8 cellular contexts compared by ENCODE assay signal in the genomic region with DNA sequence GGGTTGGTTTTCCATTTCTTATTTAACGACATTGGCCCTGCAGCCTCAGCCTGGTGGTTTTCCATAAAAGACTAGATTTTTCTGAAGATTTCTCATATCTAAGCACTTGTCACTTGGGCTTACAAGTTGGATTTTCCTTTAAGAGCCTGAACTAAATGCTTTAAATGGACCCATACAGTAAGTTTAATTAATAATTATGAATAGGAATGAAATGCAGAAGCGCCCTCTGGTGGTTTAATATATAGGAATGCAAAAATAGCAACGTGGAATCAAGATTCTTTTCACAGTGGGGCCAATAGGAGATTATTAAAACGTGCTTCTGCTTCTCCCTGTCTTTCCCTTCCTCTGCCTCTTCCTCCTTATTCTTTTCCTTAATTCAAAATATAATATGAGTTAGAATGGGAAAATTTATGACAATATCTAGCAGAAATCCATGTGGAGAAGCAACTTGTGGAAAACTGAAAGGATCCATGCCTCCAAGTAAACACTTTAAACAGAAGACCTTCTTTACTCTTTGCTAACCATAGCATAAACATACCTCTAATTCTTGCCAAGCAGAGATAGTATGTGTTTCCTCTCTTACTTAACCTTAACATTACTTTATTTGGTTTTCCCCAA.
DNase-seq lines count a peak whose midpoint lies in the region; ATAC-seq, FAIRE-seq and TF ChIP-seq lines count a peak whose summit lies in the region.

No MANE protein-coding gene starts in this region.

- DNase-seq in GM06990 (ENCODE audit: extremely low read depth, insufficient read length) (no peak), LoVo (ENCODE audit: low spot score) (peak; percentile 26), WERI-Rb-1 (no peak), dedifferentiated amniotic fluid mesenchymal stem cell (ENCODE audit: extremely low spot score) (no peak), EL (no peak)

- no peaks in the 10 kb centered on the region for H3K9me3 ChIP-seq in WERI-Rb-1 (ENCODE audit: severe bottlenecking)

- ATAC-seq in HG03135 (IDR thresholded peaks at IDR 0.05; ENCODE audit: unreplicated experiment) (no peak), HG03108 (IDR thresholded peaks at IDR 0.05; ENCODE audit: unreplicated experiment) (no peak)

- no peaks in the 10 kb centered on the region for H3K36me3 ChIP-seq in GM06990 (ENCODE audit: control insufficient read depth, insufficient read depth, low read length)
- H3K36me3 ChIP-seq in WERI-Rb-1: no peaks in the 10 kb centered on the region

- H3K4me3 ChIP-seq in GM06990 (replicated peaks; ENCODE audit: low read depth, low read length) (no peak overlapping the region), WERI-Rb-1 (ENCODE audit: low read depth, low read length) (no peak overlapping the region)

- H3K27ac ChIP-seq in WERI-Rb-1: no peak overlapping the region

- peak; percentile 5 for FAIRE-seq in islet of Langerhans (lab: Jason Lieb, UNC)

- H3K27me3 ChIP-seq in GM06990 (replicated peaks; ENCODE audit: control insufficient read depth, insufficient read depth, low read length) (no peaks in the 10 kb centered on the region), WERI-Rb-1 (ENCODE audit: insufficient read depth, low read depth, severe bottlenecking) (no peaks in the 10 kb centered on the region)

- TF ChIP-seq CTCF in GM06990 (IDR thresholded peaks at IDR 0.05; ENCODE audit: insufficient read depth, low read length, poor library complexity, severe bottlenecking): peak; percentile 46
- TF ChIP-seq CTCF in WERI-Rb-1 (IDR thresholded peaks at IDR 0.05; ENCODE audit: low read depth, low read length): peak; percentile 53
